19 cellular contexts compared by ENCODE assay signal in the genomic region with DNA sequence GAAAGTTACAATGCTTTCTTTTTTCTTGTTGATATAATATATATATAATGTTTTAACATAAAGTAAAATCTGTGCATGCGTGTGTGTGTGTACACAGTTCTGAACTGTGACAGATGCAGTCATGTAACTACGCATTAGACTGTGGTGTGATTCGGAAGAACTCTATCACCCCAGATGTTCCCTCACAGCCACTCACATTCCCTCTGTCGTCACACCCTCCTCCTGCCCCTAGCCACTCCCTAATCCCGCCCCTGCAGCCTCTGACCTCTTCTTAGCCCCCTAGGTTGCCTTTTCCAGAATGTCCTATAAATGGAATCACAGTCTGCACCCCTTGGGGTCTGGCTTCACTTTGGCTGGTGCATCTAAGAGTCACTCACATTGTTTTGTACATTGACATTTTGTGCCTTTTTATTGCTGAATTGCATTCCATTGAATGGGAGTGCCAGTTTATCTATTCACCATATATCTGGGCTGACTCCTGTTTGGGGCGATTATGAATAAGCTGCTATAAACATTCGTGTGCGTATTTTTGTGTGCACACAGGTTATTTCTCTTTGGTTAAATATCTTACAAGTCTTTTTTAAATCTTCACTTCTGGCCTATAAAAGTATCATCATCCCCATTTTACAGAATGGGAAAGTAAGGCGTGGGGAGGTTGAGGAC.
"Had no signal": no experiment of that assay in that cellular context is flagged by ENCODE, and none has a peak within 500 bp of the region (broad histone marks: within the 10 kb centered on the region; RNA-seq: fewer than 3 reads in every experiment).

No MANE protein-coding gene starts in this region.

- H3K4me3 ChIP-seq: ascending aorta, esophagus muscularis mucosa, gastroesophageal sphincter, heart right ventricle, left ventricle myocardium inferior, right atrium auricular region had no signal

- H3K9me3 ChIP-seq: ascending aorta, esophagus muscularis mucosa, gastroesophageal sphincter, heart right ventricle, left ventricle myocardium inferior, neutrophil, right atrium auricular region had no signal

- H3K27ac Mint-ChIP-seq: activated CD4-positive, alpha-beta T cell treated with anti-CD3 and anti-CD28 coated beads, Interleukin-2, amount 10 ng/mL, durations not matched to agents 24 days and 14 days; activated naive CD4-positive, alpha-beta T cell treated with anti-CD3 and anti-CD28 coated beads, Interleukin-2, amount 50 U/mL, for 24 hours; dendritic cell treated with granulocyte-macrophage colony-stimulating factor and Interleukin-4, amounts not matched to agents 40 ng/mL and 50 ng/mL, for 4 days; progenitor cell of endocrine pancreas had no signal

- DNase-seq: activated CD4-positive, alpha-beta T cell treated with anti-CD3 and anti-CD28 coated beads, Interleukin-2, amount 10 ng/mL, durations not matched to agents 24 days and 14 days; activated CD8-positive, alpha-beta memory T cell treated with anti-CD3 and anti-CD28 coated beads, Interleukin-2, amount 50 U/mL, for 48 hours; activated effector memory CD4-positive, alpha-beta T cell treated with anti-CD3 and anti-CD28 coated beads, Interleukin-2, amount 50 U/mL, for 16 hours; activated T-cell treated with anti-CD3 and anti-CD28 coated beads, Interleukin-2, amount 50 U/mL, for 48 hours; effector CD8-positive, alpha-beta T cell; heart right ventricle; left ventricle myocardium inferior; naive thymus-derived CD4-positive, alpha-beta T cell; T-helper 1 cell; T1000 had no signal

- ATAC-seq: gastroesophageal sphincter; heart right ventricle; naive thymus-derived CD4-positive, alpha-beta T cell; SK-N-SH treated with all-trans-retinoic acid at 6 μM for 48 hours had no signal

- H3K4me3 Mint-ChIP-seq: activated CD4-positive, alpha-beta T cell treated with anti-CD3 and anti-CD28 coated beads, Interleukin-2, amount 10 ng/mL, durations not matched to agents 24 days and 14 days; activated naive CD4-positive, alpha-beta T cell treated with anti-CD3 and anti-CD28 coated beads, Interleukin-2, amount 50 U/mL, for 24 hours; dendritic cell treated with granulocyte-macrophage colony-stimulating factor and Interleukin-4, amounts not matched to agents 40 ng/mL and 50 ng/mL, for 4 days; naive thymus-derived CD4-positive, alpha-beta T cell had no signal

- H3K9me3 Mint-ChIP-seq: activated CD4-positive, alpha-beta T cell treated with anti-CD3 and anti-CD28 coated beads, Interleukin-2, amount 10 ng/mL, durations not matched to agents 24 days and 14 days; activated naive CD4-positive, alpha-beta T cell treated with anti-CD3 and anti-CD28 coated beads, Interleukin-2, amount 50 U/mL, for 24 hours; dendritic cell treated with granulocyte-macrophage colony-stimulating factor and Interleukin-4, amounts not matched to agents 40 ng/mL and 50 ng/mL, for 4 days; naive thymus-derived CD4-positive, alpha-beta T cell had no signal

- H3K4me1 ChIP-seq: ascending aorta had no signal

- H3K36me3 ChIP-seq: ascending aorta, left ventricle myocardium inferior, neutrophil, right atrium auricular region had no signal

- H3K27me3 Mint-ChIP-seq: activated CD4-positive, alpha-beta T cell treated with anti-CD3 and anti-CD28 coated beads, Interleukin-2, amount 10 ng/mL, durations not matched to agents 24 days and 14 days; activated naive CD4-positive, alpha-beta T cell treated with anti-CD3 and anti-CD28 coated beads, Interleukin-2, amount 50 U/mL, for 24 hours; naive thymus-derived CD4-positive, alpha-beta T cell; progenitor cell of endocrine pancreas had no signal
